ENCODE assay signal across 8 cellular contexts in the genomic region with DNA sequence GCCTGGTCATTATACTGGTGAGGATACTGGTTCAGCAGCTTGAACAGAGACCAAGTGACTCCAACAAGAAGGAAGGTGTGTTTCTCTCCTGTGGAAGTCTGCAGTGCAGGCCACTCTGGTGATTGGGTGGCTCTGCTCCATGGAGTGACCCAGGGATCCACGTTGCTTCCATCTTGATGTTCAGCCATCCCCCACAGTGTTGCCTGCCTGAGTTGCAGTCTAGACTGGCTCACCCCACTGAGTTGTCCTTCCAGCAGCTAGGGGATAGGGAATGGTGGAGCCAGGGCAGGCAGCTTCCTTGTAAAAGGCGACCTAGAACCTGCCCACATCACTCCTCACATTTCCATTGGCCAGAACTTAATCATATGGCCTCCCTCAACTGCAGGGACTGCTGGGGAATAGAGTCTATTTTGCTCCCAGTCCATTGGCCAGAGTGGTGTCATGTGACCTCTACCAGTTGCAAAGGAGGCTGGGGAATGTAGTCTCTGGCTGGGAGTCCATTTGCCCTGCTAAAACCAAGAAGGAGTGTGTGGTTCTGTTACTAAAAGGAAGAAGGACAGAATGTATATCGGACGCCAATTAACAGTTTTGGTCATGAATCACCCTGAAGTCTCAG. TPM values are rescaled to one million over a fixed set of nuclear protein-coding genes. Genes with fewer than 3 reads are reported as not detected.
DNase-seq lines count a peak whose midpoint lies in the region; ATAC-seq and TF ChIP-seq lines count a peak whose summit lies in the region.

No MANE protein-coding gene starts in this region.

- ATAC-seq in Panc1 (peak; percentile 75; the same call in 1 of the 2 replicates), heart right ventricle (no peak)

- no TSS peak for BruUV-seq in Panc1 (replicated peaks; lab: Mats Ljungman, UMichigan)

- 86 to 88% methylated on average over 4 of the region's 4 CpGs for WGBS in heart right ventricle, 2 donors

- H3K36me3 ChIP-seq in Panc1 (ENCODE audit: control insufficient read depth, insufficient read depth, low read length) (no peaks in the 10 kb centered on the region), heart right ventricle (peaks cover 0 to 68% (median 29%) of the 10 kb centered on the region in 9 donors)

- no peaks in the 10 kb centered on the region for H3K27me3 ChIP-seq in Panc1 (ENCODE audit: control insufficient read depth, insufficient read depth, low read length)
- H3K27me3 ChIP-seq in heart right ventricle, result no peaks in the 10 kb centered on the region

- peak; percentile 52 for DNase-seq in AG20443 (ENCODE audit: low spot score)
- DNase-seq in GM12865 (ENCODE audit: low read depth), result peak; percentile 42
- DNase-seq in Panc1 (ENCODE audit: low read depth, low spot score), result no peak
- peak; percentile 52 for DNase-seq in fibroblast of mammary gland (ENCODE audit: low read depth)
- DNase-seq in NCI-H226, result no peak
- no peak for DNase-seq in heart right ventricle
- no peak for DNase-seq in DMS79 (lab: John Stamatoyannopoulos, UW)
- no peak for DNase-seq in ureter (ENCODE audit: low spot score)

- H3K9me3 ChIP-seq in Panc1 (ENCODE audit: control insufficient read depth, insufficient read depth, low read depth, low read length), result no peaks in the 10 kb centered on the region
- H3K9me3 ChIP-seq in heart right ventricle, result peaks cover 0 to 20% (median 0%) of the 10 kb centered on the region in 11 donors

- H3K4me3 ChIP-seq in GM12865 (ENCODE audit: low read depth, low read length) (no peak overlapping the region), Panc1 (ENCODE audit: low read depth in 2 of 2, low read length in 2 of 2) (no peak overlapping the region), fibroblast of mammary gland (ENCODE audit: control insufficient read depth, low read depth, low read length) (no peak overlapping the region), heart right ventricle (no peak overlapping the region)

- H3K4me1 ChIP-seq in Panc1 (ENCODE audit: control insufficient read depth, insufficient read depth, low read length) (no peaks in the 10 kb centered on the region), heart right ventricle (no peaks in the 10 kb centered on the region)

- POLR2A ChIA-PET in Panc1 (lab: Charles Lee), result no interaction called here

- CTCF ChIA-PET in Panc1 (lab: Charles Lee), result no interaction called here

- in situ Hi-C loops in Panc1 (cut with HindIII; ENCODE audit: low pct_unique_long_range_greater_than_20kb, low sequenced_read_pairs), result no loop called here

- no peak overlapping the region for H3K27ac ChIP-seq in Panc1 (ENCODE audit: low read length)
- H3K27ac ChIP-seq in heart right ventricle, result no peak overlapping the region

- TF ChIP-seq CTCF in GM12865 (IDR thresholded peaks at IDR 0.05; ENCODE audit: insufficient read depth, low read depth, low read length, missing control alignments), result no peak
- no peak for TF ChIP-seq CTCF in Panc1 (IDR thresholded peaks at IDR 0.05)
- no peak for TF ChIP-seq CTCF in fibroblast of mammary gland (conservative IDR thresholded peaks at IDR 0.05; ENCODE audit: control insufficient read depth, insufficient read depth, low read depth, low read length)
- TF ChIP-seq CTCF in heart right ventricle (IDR thresholded peaks at IDR 0.05), result no peak

- intact Hi-C loops in Panc1 (cut with micrococcal nuclease; ENCODE audit: unreplicated experiment) (no loop called here), heart right ventricle (cut with DNase I) (no loop called here)

RNA-seq across cellular contexts. Expression of a gene that starts 8.0 kb away (rescaled TPM):
- 34.4 TPM for total RNA-seq in Panc1 (2021; ENCODE audit: unreplicated experiment)
- polyA plus RNA-seq in Panc1 (2012; ENCODE audit: insufficient read length), result 34.6 TPM
- 10 to 100 TPM; 14.6 to 27.1 (median 18.6) TPM for total RNA-seq in heart right ventricle
- polyA plus RNA-seq in heart right ventricle, result 10 to 100 TPM in 1 of 2 donors, 1 to 10 TPM in 1; 6.0 to 10.6 TPM
- 37.3 TPM for total RNA-seq in ureter

RNA-seq across cellular contexts. Expression of a gene that starts 57.5 kb away (rescaled TPM):
- total RNA-seq in Panc1 (2021; ENCODE audit: unreplicated experiment) (212 TPM), heart right ventricle (100 to 1,000 TPM; 222 to 268 (median 248) TPM), ureter (196 TPM)
- 386 TPM for polyA plus RNA-seq in Panc1 (2012; ENCODE audit: insufficient read length)
- 100 to 1,000 TPM; 163 to 445 TPM for polyA plus RNA-seq in heart right ventricle

Comparison
In these comparisons a context has a peak if more than half of its experiments do, and no peak if none do; other contexts are left out.
1. DNase-seq: peak in AG20443 (single experiment), GM12865 (single experiment) and fibroblast of mammary gland (single experiment); none in Panc1 (single experiment), NCI-H226 (single experiment), heart right ventricle (0 of 2), DMS79 (single experiment) and ureter (single experiment).